9 cellular contexts compared by ENCODE assay signal in genomic region chr12:107973950-107974349, GRCh38.
"Had no signal": no experiment of that assay in that cellular context is flagged by ENCODE, and none has a peak within 500 bp of the region (broad histone marks: within the 10 kb centered on the region; RNA-seq: fewer than 3 reads in every experiment).

No MANE protein-coding gene starts in this region.

- H3K4me3 ChIP-seq: GM23248 had no signal

- FAIRE-seq: H54, HepG2 had no signal

- H2AFZ ChIP-seq: GM23248 had no signal

- H3K9ac ChIP-seq: GM23248 had no signal

- ATAC-seq: HepG2 had no signal

- DNase-seq: GM23248, GOT3, H9, HCEC 1CT, HFFc6, KG1 had no signal

- H3K27ac ChIP-seq: GM23248, HL-60 had no signal
